1 cellular context compared by ENCODE assay signal in the genomic region with DNA sequence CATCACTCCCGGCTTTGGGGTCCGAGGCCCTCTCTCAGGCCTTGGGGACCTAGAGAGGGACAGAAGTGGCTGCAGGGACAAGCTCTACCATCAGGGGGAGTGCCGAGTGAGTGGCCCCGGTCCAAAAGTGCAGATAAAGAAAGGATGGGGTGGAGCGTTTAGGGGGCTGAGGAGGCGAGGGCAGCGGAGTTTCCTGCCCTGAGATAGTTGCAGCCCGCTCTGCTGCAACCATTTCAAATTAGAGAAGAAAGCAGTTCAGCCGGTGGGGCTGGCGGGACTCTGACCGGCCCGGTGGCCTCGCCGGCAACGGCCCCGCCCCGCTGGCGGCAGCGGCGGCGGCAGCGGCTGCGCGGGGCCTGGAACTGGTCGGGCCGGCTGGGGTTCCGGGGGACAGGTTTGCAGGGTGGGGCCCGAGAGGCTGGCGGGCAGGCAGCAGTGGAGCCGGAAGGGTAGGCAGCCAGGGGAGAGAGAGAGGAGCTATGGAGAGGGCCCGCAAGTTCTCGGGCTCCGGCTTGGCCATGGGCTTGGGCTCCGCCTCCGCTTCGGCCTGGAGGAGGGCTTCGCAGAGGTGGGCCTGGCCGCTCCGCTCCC.
A peak's percentile ranks its signal among the peaks of the same experiment; 100 is the strongest.
TF ChIP-seq lines count a peak whose summit lies in the region.

No MANE protein-coding gene starts in this region.

TF ChIP-seq in HepG2, 621 proteins besides CTCF, POLR2A, EP300 and RAD21 (continued from another document):
- TF ChIP-seq, protein P1, sequence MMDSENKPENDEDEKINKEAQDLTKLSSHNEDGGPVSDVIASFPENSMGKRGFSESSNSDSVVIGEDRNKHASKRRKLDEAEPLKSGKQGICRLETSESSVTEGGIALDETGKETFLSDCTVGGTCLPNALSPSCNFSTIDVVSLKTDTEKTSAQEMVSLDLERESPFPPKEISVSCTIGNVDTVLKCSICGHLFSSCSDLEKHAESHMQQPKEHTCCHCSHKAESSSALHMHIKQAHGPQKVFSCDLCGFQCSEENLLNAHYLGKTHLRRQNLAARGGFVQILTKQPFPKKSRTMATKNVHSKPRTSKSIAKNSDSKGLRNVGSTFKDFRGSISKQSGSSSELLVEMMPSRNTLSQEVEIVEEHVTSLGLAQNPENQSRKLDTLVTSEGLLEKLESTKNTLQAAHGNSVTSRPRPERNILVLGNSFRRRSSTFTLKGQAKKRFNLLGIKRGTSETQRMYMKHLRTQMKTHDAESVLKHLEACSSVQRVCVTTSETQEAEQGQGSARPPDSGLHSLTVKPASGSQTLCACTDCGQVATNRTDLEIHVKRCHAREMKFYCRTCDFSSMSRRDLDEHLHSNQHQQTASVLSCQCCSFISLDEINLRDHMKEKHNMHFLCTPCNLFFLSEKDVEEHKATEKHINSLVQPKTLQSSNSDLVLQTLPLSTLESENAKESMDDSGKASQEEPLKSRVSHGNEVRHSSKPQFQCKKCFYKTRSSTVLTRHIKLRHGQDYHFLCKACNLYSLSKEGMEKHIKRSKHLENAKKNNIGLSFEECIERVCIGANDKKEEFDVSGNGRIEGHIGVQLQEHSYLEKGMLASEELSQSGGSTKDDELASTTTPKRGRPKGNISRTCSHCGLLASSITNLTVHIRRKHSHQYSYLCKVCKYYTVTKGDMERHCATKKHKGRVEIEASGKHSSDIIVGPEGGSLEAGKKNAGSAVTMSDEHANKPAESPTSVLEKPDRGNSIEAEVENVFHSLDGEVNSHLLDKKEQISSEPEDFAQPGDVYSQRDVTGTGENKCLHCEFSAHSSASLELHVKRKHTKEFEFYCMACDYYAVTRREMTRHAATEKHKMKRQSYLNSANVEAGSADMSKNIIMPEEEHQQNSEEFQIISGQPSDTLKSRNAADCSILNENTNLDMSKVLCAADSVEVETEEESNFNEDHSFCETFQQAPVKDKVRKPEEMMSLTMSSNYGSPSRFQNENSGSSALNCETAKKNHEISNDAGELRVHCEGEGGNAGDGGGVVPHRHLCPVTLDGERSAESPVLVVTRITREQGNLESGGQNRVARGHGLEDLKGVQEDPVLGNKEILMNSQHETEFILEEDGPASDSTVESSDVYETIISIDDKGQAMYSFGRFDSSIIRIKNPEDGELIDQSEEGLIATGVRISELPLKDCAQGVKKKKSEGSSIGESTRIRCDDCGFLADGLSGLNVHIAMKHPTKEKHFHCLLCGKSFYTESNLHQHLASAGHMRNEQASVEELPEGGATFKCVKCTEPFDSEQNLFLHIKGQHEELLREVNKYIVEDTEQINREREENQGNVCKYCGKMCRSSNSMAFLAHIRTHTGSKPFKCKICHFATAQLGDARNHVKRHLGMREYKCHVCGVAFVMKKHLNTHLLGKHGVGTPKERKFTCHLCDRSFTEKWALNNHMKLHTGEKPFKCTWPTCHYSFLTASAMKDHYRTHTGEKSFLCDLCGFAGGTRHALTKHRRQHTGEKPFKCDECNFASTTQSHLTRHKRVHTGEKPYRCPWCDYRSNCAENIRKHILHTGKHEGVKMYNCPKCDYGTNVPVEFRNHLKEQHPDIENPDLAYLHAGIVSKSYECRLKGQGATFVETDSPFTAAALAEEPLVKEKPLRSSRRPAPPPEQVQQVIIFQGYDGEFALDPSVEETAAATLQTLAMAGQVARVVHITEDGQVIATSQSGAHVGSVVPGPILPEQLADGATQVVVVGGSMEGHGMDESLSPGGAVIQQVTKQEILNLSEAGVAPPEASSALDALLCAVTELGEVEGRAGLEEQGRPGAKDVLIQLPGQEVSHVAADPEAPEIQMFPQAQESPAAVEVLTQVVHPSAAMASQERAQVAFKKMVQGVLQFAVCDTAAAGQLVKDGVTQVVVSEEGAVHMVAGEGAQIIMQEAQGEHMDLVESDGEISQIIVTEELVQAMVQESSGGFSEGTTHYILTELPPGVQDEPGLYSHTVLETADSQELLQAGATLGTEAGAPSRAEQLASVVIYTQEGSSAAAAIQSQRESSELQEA (CRISPR knock-in tag; IDR thresholded peaks at IDR 0.05; ENCODE audit: not compliant biosample characterization) = no peak
- TF ChIP-seq, protein P2, sequence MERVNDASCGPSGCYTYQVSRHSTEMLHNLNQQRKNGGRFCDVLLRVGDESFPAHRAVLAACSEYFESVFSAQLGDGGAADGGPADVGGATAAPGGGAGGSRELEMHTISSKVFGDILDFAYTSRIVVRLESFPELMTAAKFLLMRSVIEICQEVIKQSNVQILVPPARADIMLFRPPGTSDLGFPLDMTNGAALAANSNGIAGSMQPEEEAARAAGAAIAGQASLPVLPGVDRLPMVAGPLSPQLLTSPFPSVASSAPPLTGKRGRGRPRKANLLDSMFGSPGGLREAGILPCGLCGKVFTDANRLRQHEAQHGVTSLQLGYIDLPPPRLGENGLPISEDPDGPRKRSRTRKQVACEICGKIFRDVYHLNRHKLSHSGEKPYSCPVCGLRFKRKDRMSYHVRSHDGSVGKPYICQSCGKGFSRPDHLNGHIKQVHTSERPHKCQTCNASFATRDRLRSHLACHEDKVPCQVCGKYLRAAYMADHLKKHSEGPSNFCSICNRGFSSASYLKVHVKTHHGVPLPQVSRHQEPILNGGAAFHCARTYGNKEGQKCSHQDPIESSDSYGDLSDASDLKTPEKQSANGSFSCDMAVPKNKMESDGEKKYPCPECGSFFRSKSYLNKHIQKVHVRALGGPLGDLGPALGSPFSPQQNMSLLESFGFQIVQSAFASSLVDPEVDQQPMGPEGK (CRISPR knock-in tag; IDR thresholded peaks at IDR 0.05) = peak; percentile 19; the same call in 1 of the 2 replicates
- TF ChIP-seq, protein P3, sequence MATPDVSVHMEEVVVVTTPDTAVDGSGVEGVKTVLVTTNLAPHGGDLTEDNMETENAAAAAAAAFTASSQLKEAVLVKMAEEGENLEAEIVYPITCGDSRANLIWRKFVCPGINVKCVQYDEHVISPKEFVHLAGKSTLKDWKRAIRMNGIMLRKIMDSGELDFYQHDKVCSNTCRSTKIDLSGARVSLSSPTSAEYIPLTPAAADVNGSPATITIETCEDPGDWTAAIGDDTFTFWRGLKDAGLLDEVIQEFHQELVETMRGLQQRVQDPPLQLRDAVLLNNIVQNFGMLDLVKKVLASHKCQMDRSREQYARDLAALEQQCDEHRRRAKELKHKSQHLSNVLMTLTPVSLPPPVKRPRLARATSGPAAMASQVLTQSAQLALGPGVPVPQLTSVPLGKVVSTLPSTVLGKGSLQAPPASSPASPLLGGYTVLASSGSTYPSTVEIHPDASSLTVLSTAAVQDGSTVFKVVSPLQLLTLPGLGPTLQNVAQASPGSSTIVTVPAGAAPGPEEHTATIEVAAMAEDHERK (CRISPR knock-in tag; IDR thresholded peaks at IDR 0.05; ENCODE audit: low read depth) = no peak
- TF ChIP-seq, protein P4, sequence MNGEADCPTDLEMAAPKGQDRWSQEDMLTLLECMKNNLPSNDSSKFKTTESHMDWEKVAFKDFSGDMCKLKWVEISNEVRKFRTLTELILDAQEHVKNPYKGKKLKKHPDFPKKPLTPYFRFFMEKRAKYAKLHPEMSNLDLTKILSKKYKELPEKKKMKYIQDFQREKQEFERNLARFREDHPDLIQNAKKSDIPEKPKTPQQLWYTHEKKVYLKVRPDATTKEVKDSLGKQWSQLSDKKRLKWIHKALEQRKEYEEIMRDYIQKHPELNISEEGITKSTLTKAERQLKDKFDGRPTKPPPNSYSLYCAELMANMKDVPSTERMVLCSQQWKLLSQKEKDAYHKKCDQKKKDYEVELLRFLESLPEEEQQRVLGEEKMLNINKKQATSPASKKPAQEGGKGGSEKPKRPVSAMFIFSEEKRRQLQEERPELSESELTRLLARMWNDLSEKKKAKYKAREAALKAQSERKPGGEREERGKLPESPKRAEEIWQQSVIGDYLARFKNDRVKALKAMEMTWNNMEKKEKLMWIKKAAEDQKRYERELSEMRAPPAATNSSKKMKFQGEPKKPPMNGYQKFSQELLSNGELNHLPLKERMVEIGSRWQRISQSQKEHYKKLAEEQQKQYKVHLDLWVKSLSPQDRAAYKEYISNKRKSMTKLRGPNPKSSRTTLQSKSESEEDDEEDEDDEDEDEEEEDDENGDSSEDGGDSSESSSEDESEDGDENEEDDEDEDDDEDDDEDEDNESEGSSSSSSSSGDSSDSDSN (CRISPR knock-in tag; IDR thresholded peaks at IDR 0.05) = peak; percentile 35; the same call in 1 of the 2 replicates
- TF ChIP-seq, protein P5, sequence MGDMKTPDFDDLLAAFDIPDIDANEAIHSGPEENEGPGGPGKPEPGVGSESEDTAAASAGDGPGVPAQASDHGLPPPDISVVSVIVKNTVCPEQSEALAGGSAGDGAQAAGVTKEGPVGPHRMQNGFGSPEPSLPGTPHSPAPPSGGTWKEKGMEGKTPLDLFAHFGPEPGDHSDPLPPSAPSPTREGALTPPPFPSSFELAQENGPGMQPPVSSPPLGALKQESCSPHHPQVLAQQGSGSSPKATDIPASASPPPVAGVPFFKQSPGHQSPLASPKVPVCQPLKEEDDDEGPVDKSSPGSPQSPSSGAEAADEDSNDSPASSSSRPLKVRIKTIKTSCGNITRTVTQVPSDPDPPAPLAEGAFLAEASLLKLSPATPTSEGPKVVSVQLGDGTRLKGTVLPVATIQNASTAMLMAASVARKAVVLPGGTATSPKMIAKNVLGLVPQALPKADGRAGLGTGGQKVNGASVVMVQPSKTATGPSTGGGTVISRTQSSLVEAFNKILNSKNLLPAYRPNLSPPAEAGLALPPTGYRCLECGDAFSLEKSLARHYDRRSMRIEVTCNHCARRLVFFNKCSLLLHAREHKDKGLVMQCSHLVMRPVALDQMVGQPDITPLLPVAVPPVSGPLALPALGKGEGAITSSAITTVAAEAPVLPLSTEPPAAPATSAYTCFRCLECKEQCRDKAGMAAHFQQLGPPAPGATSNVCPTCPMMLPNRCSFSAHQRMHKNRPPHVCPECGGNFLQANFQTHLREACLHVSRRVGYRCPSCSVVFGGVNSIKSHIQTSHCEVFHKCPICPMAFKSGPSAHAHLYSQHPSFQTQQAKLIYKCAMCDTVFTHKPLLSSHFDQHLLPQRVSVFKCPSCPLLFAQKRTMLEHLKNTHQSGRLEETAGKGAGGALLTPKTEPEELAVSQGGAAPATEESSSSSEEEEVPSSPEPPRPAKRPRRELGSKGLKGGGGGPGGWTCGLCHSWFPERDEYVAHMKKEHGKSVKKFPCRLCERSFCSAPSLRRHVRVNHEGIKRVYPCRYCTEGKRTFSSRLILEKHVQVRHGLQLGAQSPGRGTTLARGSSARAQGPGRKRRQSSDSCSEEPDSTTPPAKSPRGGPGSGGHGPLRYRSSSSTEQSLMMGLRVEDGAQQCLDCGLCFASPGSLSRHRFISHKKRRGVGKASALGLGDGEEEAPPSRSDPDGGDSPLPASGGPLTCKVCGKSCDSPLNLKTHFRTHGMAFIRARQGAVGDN (CRISPR knock-in tag; IDR thresholded peaks at IDR 0.05) = peak; percentile 7; the same call in 1 of the 2 replicates
- TF ChIP-seq SOX5 (CRISPR knock-in tag; IDR thresholded peaks at IDR 0.05; ENCODE audit: borderline replicate concordance) (no peak), PHF8 (CRISPR knock-in tag; IDR thresholded peaks at IDR 0.05) (peak; percentile 21; the same call in 1 of the 2 replicates), STAG1 (CRISPR knock-in tag; IDR thresholded peaks at IDR 0.05) (peak; percentile 44; the same call in 1 of the 2 replicates)
